In genomic region chr22:17096095-17096494, GRCh38 we compare ENCODE assay signal across 19 cellular contexts. TPM values are rescaled to one million over a fixed set of nuclear protein-coding genes. Genes with fewer than 3 reads are reported as not detected.
DNase-seq lines count a peak whose midpoint lies in the region; ATAC-seq, FAIRE-seq and TF ChIP-seq lines count a peak whose summit lies in the region.
"Had no signal": no experiment of that assay in that cellular context is flagged by ENCODE, and none has a peak within 500 bp of the region (broad histone marks: within the 10 kb centered on the region; RNA-seq: fewer than 3 reads in every experiment).

No MANE protein-coding gene starts in this region.

- intact Hi-C loops in sciatic nerve (cut with DNase I), result no loop called here
- intact Hi-C loops in left lung (cut with DNase I), result loop anchor here in 1 of 2 donors (10.0 kb wide), 1 partner anchor 409 kb away; no protein-coding TSS in a partner anchor

- no peak for TF ChIP-seq CTCF in DND-41 (IDR thresholded peaks at IDR 0.05; ENCODE audit: borderline replicate concordance, extremely low read depth, low read length, poor library complexity, severe bottlenecking)
- no peak for TF ChIP-seq CTCF in SK-N-SH (IDR thresholded peaks at IDR 0.05)
- no peak for TF ChIP-seq CTCF in left lung (IDR thresholded peaks at IDR 0.05)

- peak overlapping the region in 5 of 10 experiments; percentile 39 to 57 (median 39); a peak in 10 of 20 replicates for H3K4me3 ChIP-seq in BLaER1 treated with 17β-estradiol and CSF1 and Interleukin-3, amounts not matched to agents 10 nM and 100 nM
- H3K4me3 ChIP-seq in DND-41 (ENCODE audit: low read depth in 1 of 2, low read length in 2 of 2) (no peak overlapping the region), SK-N-SH (ENCODE audit: low read depth in 2 of 2, low read length in 1 of 2) (no peak overlapping the region), left lung (no peak overlapping the region)
- H3K4me3 ChIP-seq: A549, Peyer's patch, SK-N-MC had no signal

- H3K36me3 ChIP-seq in BLaER1 treated with 17β-estradiol and CSF1 and Interleukin-3, amounts not matched to agents 10 nM and 100 nM, result peaks cover 57 to 94% (median 86%) of the 10 kb centered on the region in 11 experiments
- peaks cover 24% of the 10 kb centered on the region for H3K36me3 ChIP-seq in DND-41 (ENCODE audit: insufficient read depth, low read length)
- no peaks in the 10 kb centered on the region for H3K36me3 ChIP-seq in SK-N-SH (replicated peaks in 1 of 2; ENCODE audit: control insufficient read depth in 1 of 2, insufficient read depth in 2 of 2, low read length in 1 of 2)
- H3K36me3 ChIP-seq in left lung, result peaks cover 0 to 43% of the 10 kb centered on the region in 2 donors

- no peak for TF ChIP-seq RAD21 in SK-N-SH (IDR thresholded peaks at IDR 0.05; ENCODE audit: low read length)

- ATAC-seq in DND-41 (ENCODE audit: insufficient read depth, low read depth), result no peak
- ATAC-seq in left lobe of liver, result no peak
- no peak for ATAC-seq in sciatic nerve
- no peak for ATAC-seq in left lung

- H3K4me2 ChIP-seq in BLaER1 treated with 17β-estradiol and CSF1 and Interleukin-3, amounts not matched to agents 10 nM and 100 nM, result peak overlapping the region; percentile 78 to 100 (median 95)
- no peak overlapping the region for H3K4me2 ChIP-seq in DND-41 (ENCODE audit: insufficient read depth, low read length)
- H3K4me2 ChIP-seq in SK-N-SH, result no peak overlapping the region
- H3K4me2 ChIP-seq: A549 had no signal

- H3K27ac ChIP-seq in BLaER1 treated with 17β-estradiol and CSF1 and Interleukin-3, amounts not matched to agents 10 nM and 100 nM, result peak overlapping the region; percentile 78 to 98 (median 94); a peak in 21 of 22 replicates
- peak overlapping the region; percentile 30 for H3K27ac ChIP-seq in DND-41 (ENCODE audit: low read length)
- H3K27ac ChIP-seq in SK-N-SH (ENCODE audit: low read depth in 2 of 2, low read length in 1 of 2), result no peak overlapping the region
- H3K27ac ChIP-seq in left lung, result peak overlapping the region in 1 of 2 donors; percentile 85
- H3K27ac ChIP-seq: A549, Peyer's patch, SK-N-MC had no signal

- no peak for TF ChIP-seq EP300 in SK-N-SH (IDR thresholded peaks at IDR 0.05; ENCODE audit: borderline replicate concordance in 1 of 2, low read depth in 1 of 2, low read length in 1 of 2)

- no peaks in the 10 kb centered on the region for H3F3A ChIP-seq in SK-N-SH (replicated peaks; ENCODE audit: insufficient read depth)

- H3K9me2 ChIP-seq in SK-N-SH, result no peaks in the 10 kb centered on the region

- DNase-seq in DND-41 (no peak), left lobe of liver (ENCODE audit: low spot score) (peak; percentile 29), sciatic nerve (ENCODE audit: low spot score) (peak; percentile 4), SK-N-SH (no peak), left lung (no peak), HTR-8/SVneo (ENCODE audit: insufficient read length, low spot score) (no peak)
- DNase-seq: C1 segment of cervical spinal cord; COR-L47; DMS 273 treated with DMSO at 0.1 percent for 48 hours; H9; NCI-H1092 treated with DMSO at 0.1 percent for 48 hours; NCI-H510A; NCI-H748 treated with DMSO at 0.1 percent for 48 hours; NK-92 treated with Interleukin-12 subunit alpha and Interleukin-12 subunit beta, amount 100 ng/mL, for 24 hours had no signal

- POLR2A ChIA-PET in SK-N-SH (lab: Yijun Ruan, JAX), result no interaction called here

- H2AFZ ChIP-seq in DND-41 (ENCODE audit: low read depth, low read length) (no peak overlapping the region), SK-N-SH (ENCODE audit: low read depth) (no peak overlapping the region)

- CTCF ChIA-PET in SK-N-SH (lab: Yijun Ruan, JAX), result interaction anchor here (0.6 to 2.6 kb wide), 8 partner anchors 9 to 417 kb away, joined by 3 to 11 read pairs (median 4); no protein-coding TSS in a partner anchor

- peaks cover 69 to 100% (median 97%) of the 10 kb centered on the region in 10 experiments for H3K4me1 ChIP-seq in BLaER1 treated with 17β-estradiol and CSF1 and Interleukin-3, amounts not matched to agents 10 nM and 100 nM
- H3K4me1 ChIP-seq in DND-41 (ENCODE audit: insufficient read depth, low read length) (peaks cover 50% of the 10 kb centered on the region), SK-N-SH (ENCODE audit: control insufficient read depth in 1 of 2, insufficient read depth in 2 of 2, low read depth in 1 of 2, low read length in 1 of 2) (no peaks in the 10 kb centered on the region), left lung (peaks cover 0 to 95% of the 10 kb centered on the region in 2 donors)
- H3K4me1 ChIP-seq: A549 had no signal

- H3K9ac ChIP-seq in BLaER1 treated with 17β-estradiol and CSF1 and Interleukin-3, amounts not matched to agents 10 nM and 100 nM, result peak overlapping the region; percentile 47 to 84 (median 80); a peak in 21 of 22 replicates
- H3K9ac ChIP-seq in DND-41 (ENCODE audit: low read depth, low read length) (no peak overlapping the region), SK-N-SH (no peak overlapping the region)

- H3K27me3 ChIP-seq in BLaER1 treated with 17β-estradiol and CSF1 and Interleukin-3, amounts not matched to agents 10 nM and 100 nM, result no peaks in the 10 kb centered on the region
- H3K27me3 ChIP-seq in DND-41 (ENCODE audit: insufficient read depth, low read length, poor library complexity), result no peaks in the 10 kb centered on the region
- H3K27me3 ChIP-seq in SK-N-SH (ENCODE audit: insufficient read depth), result no peaks in the 10 kb centered on the region
- no peaks in the 10 kb centered on the region for H3K27me3 ChIP-seq in left lung
- H3K27me3 ChIP-seq: Peyer's patch had no signal

- H4K20me1 ChIP-seq in BLaER1 treated with 17β-estradiol and CSF1 and Interleukin-3, amounts not matched to agents 10 nM and 100 nM, result peaks cover 41 to 80% (median 51%) of the 10 kb centered on the region in 11 experiments
- peaks cover 42% of the 10 kb centered on the region for H4K20me1 ChIP-seq in DND-41 (ENCODE audit: insufficient read depth, low read length)
- H4K20me1 ChIP-seq in SK-N-SH (ENCODE audit: insufficient read depth), result peaks cover 13% of the 10 kb centered on the region; the same call in 1 of the 2 replicates

- H3K9me3 ChIP-seq in BLaER1 treated with 17β-estradiol and CSF1 and Interleukin-3, amounts not matched to agents 10 nM and 100 nM (replicated peaks in 1 of 11), result no peaks in the 10 kb centered on the region
- H3K9me3 ChIP-seq in DND-41 (ENCODE audit: insufficient read depth, low read length, severe bottlenecking), result no peaks in the 10 kb centered on the region
- H3K9me3 ChIP-seq in SK-N-SH, result no peaks in the 10 kb centered on the region
- H3K9me3 ChIP-seq in left lung, result no peaks in the 10 kb centered on the region
- H3K9me3 ChIP-seq: A549, Peyer's patch had no signal

- 51% methylated on average over 5 of the region's 5 CpGs for WGBS in SK-N-SH (ENCODE audit: low lambda C conversion rate)

- no peak for FAIRE-seq in HTR-8/SVneo (lab: Jason Lieb, UNC)
- FAIRE-seq: A549, G401.6 had no signal

- peaks cover 46% of the 10 kb centered on the region for H3K79me2 ChIP-seq in DND-41 (ENCODE audit: insufficient read depth, low read length)
- H3K79me2 ChIP-seq in SK-N-SH (ENCODE audit: insufficient read depth), result no peaks in the 10 kb centered on the region

TF ChIP-seq in SK-N-SH, 30 proteins besides CTCF, POLR2A, EP300 and RAD21:
- no peak for TF ChIP-seq POLR2AphosphoS5 (IDR thresholded peaks at IDR 0.05; ENCODE audit: low read depth, low read length)

RNA-seq across cellular contexts. Expression of gene IL17RA, which starts 11.3 kb away (rescaled TPM):
- total RNA-seq in left lobe of liver, result 11.1 TPM
- total RNA-seq in sciatic nerve, result 22.3 TPM
- polyA plus RNA-seq in SK-N-SH (2012; rRNA removed), result 4.2 and 4.5 TPM in 2 replicates
- polyA plus RNA-seq in SK-N-SH (2012; cell fraction: cytosol; rRNA removed), result 2.3 and 3.5 TPM in 2 replicates
- 5.5 and 5.9 TPM in 2 replicates for polyA plus RNA-seq in SK-N-SH (2012; cell fraction: nucleus; rRNA removed)
- 10 to 100 TPM; 29.3 to 61.6 TPM for total RNA-seq in left lung

RNA-seq across cellular contexts. Expression of gene TMEM121B, which starts 25.1 kb away (rescaled TPM):
- 0.10 TPM for total RNA-seq in left lobe of liver
- total RNA-seq in sciatic nerve, result 0.94 TPM
- polyA plus RNA-seq in SK-N-SH (2012; rRNA removed), result 0.08 and 0.13 TPM in 2 replicates
- 0.12 and 0.21 TPM in 2 replicates for polyA plus RNA-seq in SK-N-SH (2012; cell fraction: cytosol; rRNA removed)
- 0.36 and 0.63 TPM in 2 replicates for polyA plus RNA-seq in SK-N-SH (2012; cell fraction: nucleus; rRNA removed)
- 1 to 10 TPM in 1 of 2 donors, under 1 TPM in 1; 0.41 to 1.4 TPM for total RNA-seq in left lung

Comparison
In these comparisons a context has a peak if more than half of its experiments do, and no peak if none do; other contexts are left out.
1. H3K27ac ChIP-seq: peak in BLaER1 treated with 17β-estradiol and CSF1 and Interleukin-3, amounts not matched to agents 10 nM and 100 nM (11 of 11) and DND-41 (single experiment); none in SK-N-SH (0 of 2).
2. H3K4me2 ChIP-seq: peak in BLaER1 treated with 17β-estradiol and CSF1 and Interleukin-3, amounts not matched to agents 10 nM and 100 nM (11 of 11); none in DND-41 (single experiment) and SK-N-SH (single experiment).
3. H3K9ac ChIP-seq: peak in BLaER1 treated with 17β-estradiol and CSF1 and Interleukin-3, amounts not matched to agents 10 nM and 100 nM (11 of 11); none in DND-41 (single experiment) and SK-N-SH (single experiment).
4. DNase-seq: peak in left lobe of liver (single experiment) and sciatic nerve (single experiment); none in DND-41 (single experiment), SK-N-SH (single experiment), left lung (0 of 2) and HTR-8/SVneo (single experiment).